In genomic region chr2:62565309-62565908, GRCh38 we compare ENCODE assay signal across 19 cellular contexts. TPM values are rescaled to one million over a fixed set of nuclear protein-coding genes. Genes with fewer than 3 reads are reported as not detected.
DNase-seq lines count a peak whose midpoint lies in the region; ATAC-seq, FAIRE-seq and TF ChIP-seq lines count a peak whose summit lies in the region.
"Had no signal": no experiment of that assay in that cellular context is flagged by ENCODE, and none has a peak within 500 bp of the region (broad histone marks: within the 10 kb centered on the region; RNA-seq: fewer than 3 reads in every experiment).

No MANE protein-coding gene starts in this region.

- RAD21 ChIA-PET in HCT116 (lab: Charles Lee; ENCODE audit: low non-redundant PET in 1 of 2, low total read pairs in 2 of 2, uncharacterized antibody in 2 of 2, unreplicated experiment in 2 of 2), result no interaction called here

- peak; percentile 90 for FAIRE-seq in A549 (lab: Jason Lieb, UNC)
- FAIRE-seq in GM19239 (lab: Jason Lieb, UNC), result no peak
- FAIRE-seq: G401.6, GM12891, H54 had no signal

- no peak overlapping the region for H3K9ac ChIP-seq in HCT116 (ENCODE audit: low read length)
- H3K9ac ChIP-seq: BLaER1, GM23248, KMS-11 had no signal

- BruUV-seq in HCT116 (replicated peaks; lab: Mats Ljungman, UMichigan), result no TSS peak

- WGBS in A549 (ENCODE audit: missing lambda C conversion rate), result 92% methylated on average over 3 of the region's 3 CpGs

- H3K4me2 ChIP-seq in A549 (no peak overlapping the region), HCT116 (ENCODE audit: low read length) (no peak overlapping the region)
- H3K4me2 ChIP-seq: BLaER1, KMS-11 had no signal

- H3K9me3 ChIP-seq in A549 (no peaks in the 10 kb centered on the region), HCT116 (ENCODE audit: control insufficient read depth in 1 of 2, insufficient read depth in 1 of 2, low read depth in 1 of 2, low read length in 2 of 2) (no peaks in the 10 kb centered on the region)
- H3K9me3 ChIP-seq: BLaER1 had no signal

- CTCF ChIA-PET in A549 (lab: Yijun Ruan, JAX) (interaction anchor here (0.8 to 2.0 kb wide), 4 partner anchors 13 to 209 kb away, joined by 3 to 7 read pairs (median 4); no protein-coding TSS in a partner anchor), HCT116 (lab: Charles Lee) (no interaction called here)

- H3K79me2 ChIP-seq in HCT116 (ENCODE audit: insufficient read depth, low read length), result no peaks in the 10 kb centered on the region

- TF ChIP-seq CTCF in A549 (IDR thresholded peaks at IDR 0.05), result no peak
- no peak for TF ChIP-seq CTCF in AG10803 (conservative IDR thresholded peaks at IDR 0.05; ENCODE audit: low read length)
- no peak for TF ChIP-seq CTCF in HCT116 (IDR thresholded peaks at IDR 0.05 in 2 of 3, conservative IDR thresholded peaks at IDR 0.05 in 1 of 3; ENCODE audit: borderline replicate concordance in 1 of 3, insufficient read depth in 1 of 3, low read depth in 2 of 3, low read length in 2 of 3)
- no peak for TF ChIP-seq CTCF in fibroblast of villous mesenchyme (IDR thresholded peaks at IDR 0.05; ENCODE audit: insufficient read depth, low read depth, low read length)

- no peak for TF ChIP-seq EP300 in A549 (IDR thresholded peaks at IDR 0.05)

- DNase-seq in A549 (ENCODE audit: low read depth in 1 of 2, low spot score in 1 of 2) (no peak), AG10803 (ENCODE audit: low read depth) (peak; percentile 14), HCT116 (ENCODE audit: low read depth, low spot score) (no peak), fibroblast of villous mesenchyme (ENCODE audit: low read depth) (peak; percentile 39), GM19239 (ENCODE audit: insufficient read length, low spot score) (no peak)
- DNase-seq: AML-193; CD8-positive, alpha-beta memory T cell; DMS 273 treated with DMSO at 0.1 percent for 48 hours; DMS79 treated with DMSO at 0.1 percent for 48 hours; EL; GM23248 had no signal

- no peak for ATAC-seq in A549
- no peak for ATAC-seq in HCT116
- ATAC-seq in GM18519 (IDR thresholded peaks at IDR 0.05; ENCODE audit: low FRiP score, unreplicated experiment), result no peak
- no peak for ATAC-seq in GM19452 (IDR thresholded peaks at IDR 0.05; ENCODE audit: unreplicated experiment)
- no peak for ATAC-seq in HG03135 (IDR thresholded peaks at IDR 0.05; ENCODE audit: unreplicated experiment)

- intact Hi-C loops in HCT116 (cut with micrococcal nuclease), result no loop called here

- no peak overlapping the region for H3K4me3 ChIP-seq in A549
- H3K4me3 ChIP-seq in AG10803 (ENCODE audit: low read length), result no peak overlapping the region
- no peak overlapping the region for H3K4me3 ChIP-seq in HCT116 (replicated peaks in 1 of 2; ENCODE audit: low read depth in 1 of 2, low read length in 2 of 2)
- H3K4me3 ChIP-seq in fibroblast of villous mesenchyme (ENCODE audit: low read depth, low read length), result no peak overlapping the region
- H3K4me3 ChIP-seq: BLaER1, GM23248 had no signal

- TF ChIP-seq POLR2A in A549 (IDR thresholded peaks at IDR 0.05; ENCODE audit: low read length) (no peak), HCT116 (IDR thresholded peaks at IDR 0.05; ENCODE audit: borderline replicate concordance, extremely low read depth, insufficient read depth, insufficient read length) (no peak)

- H3K36me3 ChIP-seq in HCT116 (ENCODE audit: control insufficient read depth in 1 of 2, insufficient read depth in 2 of 2, low read length in 2 of 2), result no peaks in the 10 kb centered on the region
- H3K36me3 ChIP-seq: BLaER1 had no signal

- peaks cover 32% of the 10 kb centered on the region for H3K4me1 ChIP-seq in A549
- peaks cover 29 to 30% of the 10 kb centered on the region in 2 experiments for H3K4me1 ChIP-seq in HCT116 (ENCODE audit: control insufficient read depth in 1 of 2, insufficient read depth in 2 of 2, low read length in 2 of 2)
- H3K4me1 ChIP-seq: BLaER1 had no signal

- H3K9me2 ChIP-seq in HCT116 (ENCODE audit: insufficient read depth), result no peaks in the 10 kb centered on the region

- POLR2A ChIA-PET in A549 (lab: Yijun Ruan, JAX), result interaction anchor here (0.6 kb wide), 1 partner anchor 1046 kb away, joined by 9 read pairs; no protein-coding TSS in a partner anchor
- POLR2A ChIA-PET in HCT116 (lab: Charles Lee), result interaction anchor here (1.0 to 1.5 kb wide), 2 partner anchors 13 kb away, joined by 3 to 6 read pairs; no protein-coding TSS in a partner anchor

- H2AFZ ChIP-seq in HCT116 (ENCODE audit: low read depth, low read length, poor library complexity, severe bottlenecking), result peak overlapping the region; percentile 72
- H2AFZ ChIP-seq: GM23248 had no signal

- H3K27me3 ChIP-seq in HCT116 (ENCODE audit: insufficient read depth, low read length), result no peaks in the 10 kb centered on the region
- H3K27me3 ChIP-seq: BLaER1 had no signal

- TF ChIP-seq RAD21 in A549 (conservative IDR thresholded peaks at IDR 0.05 in 1 of 2, IDR thresholded peaks at IDR 0.05 in 1 of 2), result no peak
- no peak for TF ChIP-seq RAD21 in HCT116 (IDR thresholded peaks at IDR 0.05; ENCODE audit: low read depth)

- H3K27ac ChIP-seq in A549 (peak overlapping the region in 1 of 2 experiments; percentile 71; a peak in 4 of 6 replicates), HCT116 (ENCODE audit: low read depth, low read length) (no peak overlapping the region)
- H3K27ac ChIP-seq: BLaER1, GM23248, KMS-11 had no signal

- H4K20me1 ChIP-seq in HCT116 (ENCODE audit: insufficient read depth), result no peaks in the 10 kb centered on the region
- H4K20me1 ChIP-seq: BLaER1 had no signal

TF ChIP-seq in A549, 52 proteins besides CTCF, POLR2A, EP300 and RAD21:
- TF ChIP-seq TFCP2L1 (CRISPR knock-in tag; IDR thresholded peaks at IDR 0.05) (no peak), MYC (IDR thresholded peaks at IDR 0.05; ENCODE audit: borderline replicate concordance, low read length) (no peak), JUNB (IDR thresholded peaks at IDR 0.05) (no peak), NFE2L2 (conservative IDR thresholded peaks at IDR 0.05; ENCODE audit: low read length) (no peak), PHF8 (IDR thresholded peaks at IDR 0.05; ENCODE audit: borderline replicate concordance, low read depth) (no peak), MAFK (IDR thresholded peaks at IDR 0.05; ENCODE audit: partially characterized antibody) (no peak), ELK1 (IDR thresholded peaks at IDR 0.05; ENCODE audit: low read depth, low read length) (no peak), NR3C1 (IDR thresholded peaks at IDR 0.05) (no peak)

TF ChIP-seq in HCT116, 20 proteins besides CTCF, POLR2A, EP300 and RAD21:
- TF ChIP-seq FOSL1 (IDR thresholded peaks at IDR 0.05; ENCODE audit: low read depth) (no peak), EGR1 (IDR thresholded peaks at IDR 0.05; ENCODE audit: low read depth) (no peak), TCF7L2 (IDR thresholded peaks at IDR 0.05; ENCODE audit: borderline replicate concordance, extremely low read depth, insufficient read depth, insufficient read length) (no peak)

RNA-seq across cellular contexts. Expression of gene TMEM17, which starts 59.4 kb away (rescaled TPM):
- polyA plus RNA-seq in A549 (2011; rRNA removed) (7.9 and 10.2 TPM in 2 replicates), A549 (2017; fragmentation: RNase III; extraction: RNeasy Plus Mini Kit Qiagen cat#74134 plus additional on column Dnase treatment) (4.4 to 5.2 TPM (median 4.9 TPM) in 3 replicates)
- 2.9 and 3.0 TPM in 2 replicates for polyA plus RNA-seq in A549 (2012; cell fraction: cytosol; rRNA removed)
- 1.7 and 3.3 TPM in 2 replicates for polyA plus RNA-seq in A549 (2012; cell fraction: nucleus; rRNA removed)
- polyA minus RNA-seq in A549 (2011; rRNA and poly(A)+ RNA removed), result 1.6 and 1.8 TPM in 2 replicates
- total RNA-seq in HCT116 (2021; ENCODE audit: unreplicated experiment) (3.2 TPM), fibroblast of villous mesenchyme (1.6 and 3.0 TPM in 2 replicates)
- 1.2 and 2.0 TPM in 2 replicates for polyA plus RNA-seq in HCT116 (2012)
- polyA plus RNA-seq: CD8-positive, alpha-beta memory T cell had no signal

Comparison
In these comparisons a context has a peak if more than half of its experiments do, and no peak if none do; other contexts are left out.
1. DNase-seq: peak in AG10803 (single experiment) and fibroblast of villous mesenchyme (single experiment); none in A549 (0 of 2), HCT116 (single experiment) and GM19239 (single experiment).